In the genomic region with DNA sequence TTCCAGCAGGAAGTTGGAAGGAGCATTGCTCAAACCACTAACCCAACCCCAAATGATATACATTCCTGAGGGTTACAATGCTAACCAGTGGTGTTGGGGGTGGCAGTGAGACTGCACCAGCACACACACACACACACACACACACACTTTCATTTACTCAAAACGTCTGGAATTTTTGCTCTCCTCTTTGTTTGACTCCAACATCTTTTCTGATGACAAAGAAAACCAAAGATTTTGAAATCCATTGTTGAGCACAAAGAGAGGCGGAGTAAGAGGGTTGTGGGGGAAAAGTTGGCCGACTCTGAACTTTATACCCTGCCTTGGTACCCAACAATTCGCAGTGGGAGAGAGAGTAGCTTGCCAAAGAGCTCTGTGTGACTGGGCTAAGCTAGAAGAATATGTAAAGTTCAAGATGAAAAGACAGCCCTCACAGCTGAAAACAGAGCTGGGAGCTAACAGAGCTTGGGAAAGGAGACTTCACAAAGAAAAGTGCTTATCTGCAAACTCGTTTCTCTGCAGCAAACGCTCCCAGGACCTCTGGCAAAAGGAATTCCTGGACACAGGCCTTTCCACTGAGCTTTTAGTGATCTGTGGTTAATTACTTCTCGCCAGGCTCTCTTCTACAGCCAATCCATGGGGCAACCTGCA, we compare ENCODE assay signal across 13 cellular contexts.
DNase-seq lines count a peak whose midpoint lies in the region; ATAC-seq and TF ChIP-seq lines count a peak whose summit lies in the region.
"Had no signal": no experiment of that assay in that cellular context is flagged by ENCODE, and none has a peak within 500 bp of the region (broad histone marks: within the 10 kb centered on the region; RNA-seq: fewer than 3 reads in every experiment).

No MANE protein-coding gene starts in this region.

- no TSS peak for BruUV-seq in mammary epithelial cell (replicated peaks; lab: Mats Ljungman, UMichigan)

- H3K36me3 ChIP-seq in cardiac muscle cell (no peaks in the 10 kb centered on the region), mammary epithelial cell (ENCODE audit: insufficient read depth, low read length) (no peaks in the 10 kb centered on the region), urinary bladder (ENCODE audit: insufficient read depth) (no peaks in the 10 kb centered on the region)

- H3K27ac ChIP-seq in cardiac muscle cell (peak overlapping the region; percentile 72), mammary epithelial cell (ENCODE audit: insufficient read depth, low read depth, low read length) (peak overlapping the region; percentile 6), urinary bladder (ENCODE audit: low read depth) (no peak overlapping the region)
- H3K27ac ChIP-seq: 22Rv1 had no signal

- no peak overlapping the region for H3K4me3 ChIP-seq in cardiac muscle cell
- H3K4me3 ChIP-seq in mammary epithelial cell (replicated peaks in 1 of 3; ENCODE audit: insufficient read depth in 1 of 3, low read depth in 2 of 3, low read length in 3 of 3): no peak overlapping the region
- peak overlapping the region; percentile 2 for H3K4me3 ChIP-seq in urinary bladder (ENCODE audit: low read depth, low read length)

- no peak for TF ChIP-seq CTCF in cardiac muscle cell (IDR thresholded peaks at IDR 0.05; ENCODE audit: low read depth, low read length)
- no peak for TF ChIP-seq CTCF in mammary epithelial cell (conservative IDR thresholded peaks at IDR 0.05 in 1 of 2, IDR thresholded peaks at IDR 0.05 in 1 of 2; ENCODE audit: extremely low read depth in 1 of 2, insufficient read depth in 1 of 2, low read depth in 1 of 2, low read length in 2 of 2)

- no peaks in the 10 kb centered on the region for H4K20me1 ChIP-seq in mammary epithelial cell (ENCODE audit: insufficient read depth, low read length)

- peak overlapping the region; percentile 76 for H2AFZ ChIP-seq in mammary epithelial cell (ENCODE audit: low read depth, low read length)

- DNase-seq in cardiac muscle cell (ENCODE audit: low read depth in 1 of 2, low spot score in 1 of 2) (peak; percentile 54 to 98), left ventricle myocardium superior (no peak), mammary epithelial cell (peak; percentile 77), kidney glomerular epithelial cell (lab: John Stamatoyannopoulos, UW) (peak; percentile 42), OCI-M2 (lab: John Stamatoyannopoulos, UW; ENCODE audit: unreplicated experiment) (no peak), NAMALWA (ENCODE audit: low spot score) (no peak)
- DNase-seq: activated CD4-positive, alpha-beta T cell treated with anti-CD3 and anti-CD28 coated beads, Interleukin-2, amount 10 ng/mL, durations not matched to agents 24 days and 14 days; activated naive CD8-positive, alpha-beta T cell treated with anti-CD3 and anti-CD28 coated beads for 36 hours; foreskin melanocyte had no signal

- no peaks in the 10 kb centered on the region for H3K79me2 ChIP-seq in mammary epithelial cell (ENCODE audit: insufficient read depth, low read length)

- H3K4me1 ChIP-seq in cardiac muscle cell (ENCODE audit: low read depth) (peaks cover 38% of the 10 kb centered on the region), mammary epithelial cell (ENCODE audit: insufficient read depth, low read length) (peaks cover 29% of the 10 kb centered on the region), urinary bladder (ENCODE audit: insufficient read depth) (no peaks in the 10 kb centered on the region)

- no peaks in the 10 kb centered on the region for H3K9me3 ChIP-seq in cardiac muscle cell (ENCODE audit: low read depth)
- H3K9me3 ChIP-seq in mammary epithelial cell (replicated peaks; ENCODE audit: insufficient read depth, low read length): peaks cover 2% of the 10 kb centered on the region

- CTCF ChIA-PET in mammary epithelial cell (lab: Charles Lee; ENCODE audit: low non-redundant PET): interaction anchor here (0.6 kb wide), 1 partner anchor 517 kb away, joined by 4 read pairs; no protein-coding TSS in a partner anchor

- H3K27me3 ChIP-seq in cardiac muscle cell (no peaks in the 10 kb centered on the region), mammary epithelial cell (ENCODE audit: insufficient read depth, low read length) (no peaks in the 10 kb centered on the region)

- ATAC-seq in left ventricle myocardium superior (no peak), GM18511 (IDR thresholded peaks at IDR 0.05; ENCODE audit: unreplicated experiment) (no peak)
- ATAC-seq: Right ventricle myocardium inferior had no signal

- WGBS in mammary epithelial cell (ENCODE audit: low coverage, missing lambda C conversion rate): 3% methylated on average over 7 of the region's 7 CpGs
- WGBS in urinary bladder: 22% methylated on average over 7 of the region's 7 CpGs

- no peak overlapping the region for H3K9ac ChIP-seq in mammary epithelial cell (ENCODE audit: insufficient read depth, low read length)

- H3K4me2 ChIP-seq in mammary epithelial cell (ENCODE audit: insufficient read depth, low read depth, low read length): peak overlapping the region; percentile 66

- dilution Hi-C loops in mammary epithelial cell (cut with HindIII; ENCODE audit: low sequenced_read_pairs): no loop called here

- in situ Hi-C loops in mammary epithelial cell (cut with MboI; ENCODE audit: low sequenced_read_pairs in 2 of 2): no loop called here

- intact Hi-C loops in left ventricle myocardium superior (cut with micrococcal nuclease) (no loop called here), mammary epithelial cell (cut with micrococcal nuclease) (loop anchor here (2.0 kb wide), 1 partner anchor 15 kb away; no protein-coding TSS in a partner anchor)

Comparison
In these comparisons a context has a peak if more than half of its experiments do, and no peak if none do; other contexts are left out.
1. DNase-seq: peak in cardiac muscle cell (2 of 2), mammary epithelial cell (single experiment) and kidney glomerular epithelial cell (single experiment); none in left ventricle myocardium superior (single experiment), OCI-M2 (single experiment) and NAMALWA (single experiment).